31 cellular contexts compared by ENCODE assay signal in the genomic region with DNA sequence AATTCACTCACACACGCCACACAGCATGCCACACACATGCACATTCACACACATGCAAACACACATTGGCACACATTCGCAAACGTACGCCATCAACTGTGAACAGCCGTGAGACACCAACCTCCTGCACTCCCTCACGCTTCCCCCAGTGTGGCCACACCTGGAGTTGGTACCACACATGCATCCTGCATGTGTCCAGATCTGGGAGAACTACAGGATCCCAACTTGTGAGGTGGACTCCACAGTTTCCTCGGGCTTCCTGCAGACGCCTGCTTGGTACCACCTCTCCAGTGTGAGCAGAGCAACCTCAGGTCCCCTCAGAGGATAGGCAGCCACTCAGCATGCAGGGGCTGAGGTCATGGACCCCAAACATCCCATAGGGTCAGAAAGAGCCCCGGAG.
"Had no signal": no experiment of that assay in that cellular context is flagged by ENCODE, and none has a peak within 500 bp of the region (broad histone marks: within the 10 kb centered on the region; RNA-seq: fewer than 3 reads in every experiment).

No MANE protein-coding gene starts in this region.

- ATAC-seq: naive thymus-derived CD8-positive, alpha-beta T cell; pancreas; psoas muscle; right cardiac atrium; right lobe of liver; stimulated activated memory B cell treated with anti-CD40 and anti-IgM and Interleukin-4, amounts not matched to agents 10 μg/mL and 1 μg/mL and 100 μg/mL, for 72 hours; stimulated activated naive CD8-positive, alpha-beta T cell treated with anti-CD3 and anti-CD28 coated beads, Interleukin-15, amount 100 ng/mL, for 72 hours; stimulated activated naive CD8-positive, alpha-beta T cell treated with anti-CD3 and anti-CD28 coated beads, Interleukin-15, Interleukin-2, amounts not matched to agents 100 U/mL and 50 U/mL, for 24 hours had no signal

- H3K27ac Mint-ChIP-seq: naive B cell; naive thymus-derived CD8-positive, alpha-beta T cell; natural killer cell treated with Interleukin-12 subunit alpha and Interleukin-12 subunit beta and Interleukin-15 and Interleukin-18, amount 100 ng/mL, for 72 hours; nephron progenitor cell; progenitor cell of endocrine pancreas; stimulated activated memory B cell treated with anti-CD40 and anti-IgM and Interleukin-4, amounts not matched to agents 10 μg/mL and 1 μg/mL and 100 μg/mL, for 72 hours; stimulated activated naive CD8-positive, alpha-beta T cell treated with anti-CD3 and anti-CD28 coated beads, Interleukin-15, amount 100 ng/mL, for 72 hours; type B pancreatic cell had no signal

- H3K9me3 ChIP-seq: neutrophil, pancreas, psoas muscle, right lobe of liver, sigmoid colon, suprapubic skin, testis, transverse colon, upper lobe of right lung, uterus had no signal

- H3K36me3 ChIP-seq: neutrophil, pancreas, right lobe of liver, sigmoid colon, suprapubic skin, tibial artery, transverse colon, upper lobe of right lung, uterus had no signal

- H3K4me1 ChIP-seq: psoas muscle, right lobe of liver, sigmoid colon, suprapubic skin, testis, transverse colon, upper lobe of right lung, uterus had no signal

- H3K4me1 Mint-ChIP-seq: stimulated activated memory B cell treated with anti-CD40 and anti-IgM and Interleukin-4, amounts not matched to agents 10 μg/mL and 1 μg/mL and 100 μg/mL, for 72 hours; stimulated activated naive CD8-positive, alpha-beta T cell treated with anti-CD3 and anti-CD28 coated beads, Interleukin-15, amount 100 ng/mL, for 72 hours had no signal

- H3K4me3 Mint-ChIP-seq: naive B cell; naive thymus-derived CD8-positive, alpha-beta T cell; natural killer cell treated with Interleukin-12 subunit alpha and Interleukin-12 subunit beta and Interleukin-15 and Interleukin-18, amount 100 ng/mL, for 72 hours; nephron progenitor cell; neural crest cell; stimulated activated memory B cell treated with anti-CD40 and anti-IgM and Interleukin-4, amounts not matched to agents 10 μg/mL and 1 μg/mL and 100 μg/mL, for 72 hours; stimulated activated naive CD8-positive, alpha-beta T cell treated with anti-CD3 and anti-CD28 coated beads, Interleukin-15, amount 100 ng/mL, for 72 hours; type B pancreatic cell had no signal

- DNase-seq: naive B cell; naive thymus-derived CD8-positive, alpha-beta T cell; nephron progenitor cell; nucleus accumbens; pancreas; psoas muscle; right cardiac atrium; sigmoid colon; small intestine; stimulated activated CD4-positive, alpha-beta T cell treated with anti-CD3 and anti-CD28 coated beads, Interleukin-12 subunit alpha, Interleukin-12 subunit beta, amount 100 ng/mL, for 4 hours; stimulated activated CD4-positive, alpha-beta T cell treated with anti-CD3 and anti-CD28 coated beads, Interleukin-1b, Interleukin-23, amount 100 ng/mL, for 48 hours; stimulated activated CD4-positive, alpha-beta T cell treated with anti-CD3 and anti-CD28 coated beads, Interleukin-4, amount 100 ng/mL, for 1 hour; stimulated activated CD4-positive, alpha-beta T cell treated with anti-CD3 and anti-CD28 coated beads, Interleukin-4, amount 100 ng/mL, for 4 hours; stimulated activated CD8-positive, alpha-beta memory T cell treated with anti-CD3 and anti-CD28 coated beads, Interleukin-4, amount 100 ng/mL, for 48 hours; stimulated activated naive CD4-positive, alpha-beta T cell; stimulated activated naive CD8-positive, alpha-beta T cell treated with anti-CD3 and anti-CD28 coated beads, Interleukin-15, amount 100 ng/mL, for 72 hours; stimulated activated naive CD8-positive, alpha-beta T cell treated with anti-CD3 and anti-CD28 coated beads, Interleukin-15, Interleukin-2, amounts not matched to agents 100 U/mL and 50 U/mL, for 24 hours; substantia nigra; testis; tibial artery; transverse colon; upper lobe of right lung; uterus had no signal

- H3K27me3 Mint-ChIP-seq: naive B cell; naive thymus-derived CD8-positive, alpha-beta T cell; natural killer cell treated with Interleukin-12 subunit alpha and Interleukin-12 subunit beta and Interleukin-15 and Interleukin-18, amount 100 ng/mL, for 72 hours; progenitor cell of endocrine pancreas; stimulated activated memory B cell treated with anti-CD40 and anti-IgM and Interleukin-4, amounts not matched to agents 10 μg/mL and 1 μg/mL and 100 μg/mL, for 72 hours; stimulated activated naive CD8-positive, alpha-beta T cell treated with anti-CD3 and anti-CD28 coated beads, Interleukin-15, amount 100 ng/mL, for 72 hours; type B pancreatic cell had no signal

- H3K36me3 Mint-ChIP-seq: naive B cell; natural killer cell treated with Interleukin-12 subunit alpha and Interleukin-12 subunit beta and Interleukin-15 and Interleukin-18, amount 100 ng/mL, for 72 hours; stimulated activated memory B cell treated with anti-CD40 and anti-IgM and Interleukin-4, amounts not matched to agents 10 μg/mL and 1 μg/mL and 100 μg/mL, for 72 hours; type B pancreatic cell had no signal

- H3K27me3 ChIP-seq: neutrophil, pancreas, right lobe of liver, sigmoid colon, suprapubic skin, testis, tibial artery, transverse colon, upper lobe of right lung, uterus had no signal

- H3K4me3 ChIP-seq: pancreas, psoas muscle, right lobe of liver, sigmoid colon, suprapubic skin, testis, tibial artery, transverse colon, upper lobe of right lung, uterus had no signal

- H3K27ac ChIP-seq: neutrophil, pancreas, psoas muscle, right lobe of liver, sigmoid colon, suprapubic skin, testis, tibial artery, transverse colon, upper lobe of right lung, uterus had no signal

- H3K9me3 Mint-ChIP-seq: stimulated activated memory B cell treated with anti-CD40 and anti-IgM and Interleukin-4, amounts not matched to agents 10 μg/mL and 1 μg/mL and 100 μg/mL, for 72 hours; stimulated activated naive CD8-positive, alpha-beta T cell treated with anti-CD3 and anti-CD28 coated beads, Interleukin-15, amount 100 ng/mL, for 72 hours; type B pancreatic cell had no signal
